In the genomic region with DNA sequence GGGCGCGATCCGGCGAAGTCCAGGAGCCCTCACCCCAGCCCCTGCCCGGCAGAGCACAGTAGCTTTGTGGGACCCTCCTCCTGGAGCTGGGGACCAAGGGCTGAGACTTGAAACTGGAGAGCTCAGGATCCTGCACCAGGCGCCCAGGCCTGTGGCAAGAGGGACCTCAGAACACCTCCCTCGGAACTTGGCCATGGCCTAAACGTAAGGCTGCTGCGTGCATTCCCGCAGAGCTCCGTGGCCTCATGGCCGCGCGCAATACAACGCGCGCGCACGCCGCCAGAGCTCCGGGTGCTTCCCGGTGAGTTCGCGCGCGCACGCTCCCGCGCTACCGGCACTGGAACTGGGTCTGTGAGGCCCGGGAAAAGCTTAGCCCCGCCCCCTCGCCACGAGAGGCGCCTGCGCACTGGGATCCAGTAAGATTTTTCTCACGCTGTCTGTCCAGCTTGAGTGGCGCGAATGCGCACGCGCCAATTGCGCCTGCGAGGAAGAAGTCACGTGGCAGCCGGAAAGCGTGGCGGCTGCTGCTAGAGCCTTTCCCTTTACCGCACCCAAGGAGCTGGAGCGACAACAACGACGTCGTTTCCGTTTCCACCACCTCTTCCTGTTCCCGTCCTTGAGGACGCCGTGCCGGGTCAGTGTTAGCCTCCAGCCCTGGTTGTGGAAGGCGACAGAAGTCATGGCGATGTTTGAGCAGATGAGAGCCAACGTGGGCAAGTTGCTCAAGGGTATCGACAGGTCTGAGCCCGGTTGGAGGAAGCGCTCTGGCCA, we compare ENCODE assay signal across 8 cellular contexts. TPM values are rescaled to one million over a fixed set of nuclear protein-coding genes. Genes with fewer than 3 reads are reported as not detected.
DNase-seq lines count a peak whose midpoint lies in the region; ATAC-seq and TF ChIP-seq lines count a peak whose summit lies in the region.

A gene with protein sequence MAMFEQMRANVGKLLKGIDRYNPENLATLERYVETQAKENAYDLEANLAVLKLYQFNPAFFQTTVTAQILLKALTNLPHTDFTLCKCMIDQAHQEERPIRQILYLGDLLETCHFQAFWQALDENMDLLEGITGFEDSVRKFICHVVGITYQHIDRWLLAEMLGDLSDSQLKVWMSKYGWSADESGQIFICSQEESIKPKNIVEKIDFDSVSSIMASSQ (plus strand): TSS at position 599 of the 771 bp plus-strand sequence. CDS start 81 bp downstream, at position 680.

- H3K36me3 ChIP-seq in esophagus squamous epithelium, result peaks cover 13 to 40% (median 21%) of the 10 kb centered on the region in 3 donors

- H3K4me1 Mint-ChIP-seq in activated T-helper 1 cell treated with anti-CD3 and anti-CD28 coated beads, Interleukin-12 subunit alpha, Interleukin-12 subunit beta, Interleukin-2, Interleukin-4 antibody, amounts not matched to agents 30 ng/mL and 10 ng/mL and 1 ng/mL, durations not matched to agents 14 hours and 24 hours and 36 hours (ENCODE audit: low read depth), result peaks cover 32% of the 10 kb centered on the region

- no peaks in the 10 kb centered on the region for H3K27me3 ChIP-seq in esophagus squamous epithelium

- peak within 1 kb of the TSS; percentile 98 for H3K4me3 Mint-ChIP-seq in activated T-helper 1 cell treated with anti-CD3 and anti-CD28 coated beads, Interleukin-12 subunit alpha, Interleukin-12 subunit beta, Interleukin-2, Interleukin-4 antibody, amounts not matched to agents 30 ng/mL and 10 ng/mL and 1 ng/mL, durations not matched to agents 14 hours and 24 hours and 36 hours

- peak within 1 kb of the TSS; percentile 89 to 97 (median 94) for H3K27ac ChIP-seq in esophagus squamous epithelium

- H3K4me3 ChIP-seq in esophagus squamous epithelium, result peak within 1 kb of the TSS; percentile 62 to 98 (median 90)

- H3K36me3 Mint-ChIP-seq in activated T-helper 1 cell treated with anti-CD3 and anti-CD28 coated beads, Interleukin-12 subunit alpha, Interleukin-12 subunit beta, Interleukin-2, Interleukin-4 antibody, amounts not matched to agents 30 ng/mL and 10 ng/mL and 1 ng/mL, durations not matched to agents 14 hours and 24 hours and 36 hours (ENCODE audit: low read depth), result peaks cover 30% of the 10 kb centered on the region

- intact Hi-C loops in activated T-helper 1 cell treated with anti-CD3 and anti-CD28 coated beads, Interleukin-12 subunit alpha, Interleukin-12 subunit beta, Interleukin-2, Interleukin-4 antibody, amounts not matched to agents 30 ng/mL and 10 ng/mL and 1 ng/mL, durations not matched to agents 14 hours and 24 hours and 36 hours (cut with micrococcal nuclease), result loop anchor here (1.0 to 10.0 kb wide), 14 partner anchors 16 to 714 kb away; a partner anchor contains a TSS
- intact Hi-C loops in esophagus squamous epithelium (cut with DNase I), result no loop called here

- H3K9me3 Mint-ChIP-seq in activated T-helper 1 cell treated with anti-CD3 and anti-CD28 coated beads, Interleukin-12 subunit alpha, Interleukin-12 subunit beta, Interleukin-2, Interleukin-4 antibody, amounts not matched to agents 30 ng/mL and 10 ng/mL and 1 ng/mL, durations not matched to agents 14 hours and 24 hours and 36 hours, result no peaks in the 10 kb centered on the region

- no peaks in the 10 kb centered on the region for H3K9me3 ChIP-seq in esophagus squamous epithelium

- WGBS in esophagus squamous epithelium, 2 donors, result 0 to 9% methylated on average over 1 to 7 of the region's 64 CpGs

- H3K27me3 Mint-ChIP-seq in activated T-helper 1 cell treated with anti-CD3 and anti-CD28 coated beads, Interleukin-12 subunit alpha, Interleukin-12 subunit beta, Interleukin-2, Interleukin-4 antibody, amounts not matched to agents 30 ng/mL and 10 ng/mL and 1 ng/mL, durations not matched to agents 14 hours and 24 hours and 36 hours (ENCODE audit: insufficient read depth), result no peaks in the 10 kb centered on the region

- DNase-seq in DMS53 treated with DMSO at 0.1 percent for 48 hours (lab: John Stamatoyannopoulos, UW; ENCODE audit: unreplicated experiment), result peak; percentile 99
- peak; percentile 98 for DNase-seq in Kasumi-1 (lab: John Stamatoyannopoulos, UW)
- DNase-seq in RPMI7951 (ENCODE audit: low read depth), result peak; percentile 98
- DNase-seq in activated T-helper 1 cell treated with anti-CD3 and anti-CD28 coated beads, Interleukin-12 subunit alpha, Interleukin-12 subunit beta, Interleukin-2, Interleukin-4 antibody, amounts not matched to agents 30 ng/mL and 10 ng/mL and 1 ng/mL, durations not matched to agents 14 hours and 24 hours and 36 hours (ENCODE audit: low spot score), result peak; percentile 98
- peak; percentile 85 for DNase-seq in esophagus squamous epithelium (lab: John Stamatoyannopoulos, UW)
- peak; percentile 99 for DNase-seq in myocyte (ENCODE audit: low read depth)
- peak; percentile 95 to 98 for DNase-seq in stimulated activated CD8-positive, alpha-beta memory T cell treated with anti-CD3 and anti-CD28 coated beads, Interleukin-7, amount 100 ng/mL, for 48 hours (ENCODE audit: extremely low read depth in 1 of 2, low read depth in 1 of 2)

- TF ChIP-seq CTCF in esophagus squamous epithelium (IDR thresholded peaks at IDR 0.05), result peak in 1 of 6 experiments; percentile 45

- ATAC-seq in GM21825 (IDR thresholded peaks at IDR 0.05; ENCODE audit: unreplicated experiment), result peak; percentile 49

- H3K4me1 ChIP-seq in esophagus squamous epithelium, result peaks cover 16 to 33% (median 18%) of the 10 kb centered on the region in 3 donors

- TF ChIP-seq POLR2A in esophagus squamous epithelium (IDR thresholded peaks at IDR 0.05), result peak in 3 of 4 donors; percentile 42 to 70 (median 57)

- peak within 1 kb of the TSS; percentile 84 for H3K27ac Mint-ChIP-seq in activated T-helper 1 cell treated with anti-CD3 and anti-CD28 coated beads, Interleukin-12 subunit alpha, Interleukin-12 subunit beta, Interleukin-2, Interleukin-4 antibody, amounts not matched to agents 30 ng/mL and 10 ng/mL and 1 ng/mL, durations not matched to agents 14 hours and 24 hours and 36 hours

RNA-seq across cellular contexts. Expression of the gene that starts here (rescaled TPM):
- total RNA-seq in RPMI7951 (2014; rRNA removed; shearing (Covaris generic)), result 689 and 728 TPM in 2 replicates
- total RNA-seq in activated T-helper 1 cell treated with anti-CD3 and anti-CD28 coated beads, Interleukin-12 subunit alpha, Interleukin-12 subunit beta, Interleukin-2, Interleukin-4 antibody, amounts not matched to agents 30 ng/mL and 10 ng/mL and 1 ng/mL, durations not matched to agents 14 hours and 24 hours and 36 hours, result 309 and 326 TPM in 2 replicates
- total RNA-seq in esophagus squamous epithelium (100 to 1,000 TPM; 437 to 578 (median 516) TPM), myocyte (228 and 269 TPM in 2 replicates)
- polyA plus RNA-seq in myocyte (2012), result 276 TPM

Comparison
In these comparisons a context has a peak if more than half of its experiments do, and no peak if none do; other contexts are left out.
1. Peak in every context shown above with its lines: DNase-seq, ATAC-seq, H3K4me3 ChIP-seq and H3K27ac ChIP-seq.